30 cellular contexts compared by ENCODE assay signal in genomic region chr20:62568045-62568389, GRCh38.
"Had no signal": no experiment of that assay in that cellular context is flagged by ENCODE, and none has a peak within 500 bp of the region (broad histone marks: within the 10 kb centered on the region; RNA-seq: fewer than 3 reads in every experiment).

No MANE protein-coding gene starts in this region.

- H3K9me3 ChIP-seq: adrenal gland, body of pancreas, breast epithelium had no signal

- ATAC-seq: activated CD8-positive, alpha-beta T cell treated with anti-CD3 and anti-CD28 coated beads, Interleukin-2, amount 10 ng/mL, durations not matched to agents 7 days and 5 days; activated naive CD4-positive, alpha-beta T cell treated with anti-CD3 and anti-CD28 coated beads, Interleukin-2, amount 50 U/mL, for 72 hours; body of pancreas; PC-3; Right ventricle myocardium inferior had no signal

- H3K4me3 ChIP-seq: adrenal gland, body of pancreas, breast epithelium, SK-N-MC had no signal

- FAIRE-seq: astrocyte, RCC 7860 had no signal

- DNase-seq: activated CD4-positive, alpha-beta T cell treated with anti-CD3 and anti-CD28 coated beads, Interleukin-2, amount 10 ng/mL, durations not matched to agents 24 days and 14 days; activated CD4-positive, alpha-beta T cell treated with anti-CD3 and anti-CD28 coated beads, Interleukin-2, amount 50 U/mL, for 48 hours; activated CD8-positive, alpha-beta T cell treated with anti-CD3 and anti-CD28 coated beads, Interleukin-2, amount 10 ng/mL, durations not matched to agents 7 days and 5 days; activated gamma-delta T cell treated with Interleukin-2 at 50 U/mL for 16 hours; activated naive CD4-positive, alpha-beta T cell treated with anti-CD3 and anti-CD28 coated beads for 36 hours; activated T-cell treated with anti-CD3 and anti-CD28 coated beads, Interleukin-2, amount 50 U/mL, for 24 hours; adrenal gland; body of pancreas; caudate nucleus; NCI-H1092 treated with DMSO at 0.1 percent for 48 hours; NCI-H187; NCI-H2029 treated with DMSO at 0.1 percent for 48 hours; NCI-H2107; NCI-H2171; NCI-H510A; NCI-H526; NCI-H748 treated with DMSO at 0.1 percent for 48 hours; NK-92 treated with Interleukin-12 subunit alpha and Interleukin-12 subunit beta, amount 100 ng/mL, for 24 hours; PC-3; SIG-M5; T1000 had no signal

- H3K4me3 Mint-ChIP-seq: activated CD4-positive, alpha-beta T cell treated with anti-CD3 and anti-CD28 coated beads, Interleukin-2, amount 10 ng/mL, durations not matched to agents 24 days and 14 days; activated CD8-positive, alpha-beta T cell treated with anti-CD3 and anti-CD28 coated beads, Interleukin-2, amount 10 ng/mL, durations not matched to agents 7 days and 5 days; activated naive CD4-positive, alpha-beta T cell treated with anti-CD3 and anti-CD28 coated beads for 36 hours; activated T-cell treated with anti-CD3 and anti-CD28 coated beads, Interleukin-2, amount 50 U/mL, for 24 hours had no signal

- H3K27ac Mint-ChIP-seq: activated CD4-positive, alpha-beta T cell treated with anti-CD3 and anti-CD28 coated beads, Interleukin-2, amount 10 ng/mL, durations not matched to agents 24 days and 14 days; activated CD8-positive, alpha-beta T cell treated with anti-CD3 and anti-CD28 coated beads, Interleukin-2, amount 10 ng/mL, durations not matched to agents 7 days and 5 days; activated naive CD4-positive, alpha-beta T cell treated with anti-CD3 and anti-CD28 coated beads for 36 hours; activated naive CD4-positive, alpha-beta T cell treated with anti-CD3 and anti-CD28 coated beads, Interleukin-2, amount 50 U/mL, for 72 hours; activated T-cell treated with anti-CD3 and anti-CD28 coated beads, Interleukin-2, amount 50 U/mL, for 24 hours; activated T-helper 2 cell treated with anti-CD3 and anti-CD28 coated beads, Interferon-gamma antibody, Interleukin-2, Interleukin-4, amounts not matched to agents 10 μg/mL and 5 μg/mL and 100 μg/mL, durations not matched to agents 14 hours and 24 hours and 36 hours had no signal

- H3K4me1 ChIP-seq: adrenal gland, body of pancreas, breast epithelium had no signal

- H3K9me3 Mint-ChIP-seq: activated CD4-positive, alpha-beta T cell treated with anti-CD3 and anti-CD28 coated beads, Interleukin-2, amount 10 ng/mL, durations not matched to agents 24 days and 14 days; activated naive CD4-positive, alpha-beta T cell treated with anti-CD3 and anti-CD28 coated beads for 36 hours; activated naive CD4-positive, alpha-beta T cell treated with anti-CD3 and anti-CD28 coated beads, Interleukin-2, amount 50 U/mL, for 72 hours; activated T-cell treated with anti-CD3 and anti-CD28 coated beads, Interleukin-2, amount 50 U/mL, for 24 hours; activated T-helper 2 cell treated with anti-CD3 and anti-CD28 coated beads, Interferon-gamma antibody, Interleukin-2, Interleukin-4, amounts not matched to agents 10 μg/mL and 5 μg/mL and 100 μg/mL, durations not matched to agents 14 hours and 24 hours and 36 hours had no signal

- H3K27ac ChIP-seq: adrenal gland, body of pancreas, breast epithelium, RWPE1, SK-N-MC, WERI-Rb-1 had no signal

- H3K27me3 ChIP-seq: body of pancreas had no signal

- H3K36me3 ChIP-seq: adrenal gland, breast epithelium, WERI-Rb-1 had no signal

- H3K4me1 Mint-ChIP-seq: activated CD4-positive, alpha-beta T cell treated with anti-CD3 and anti-CD28 coated beads, Interleukin-2, amount 10 ng/mL, durations not matched to agents 24 days and 14 days had no signal
